Comparison of ENCODE assay signal across 16 cellular contexts in genomic region chr1:55724551-55725325, GRCh38.
DNase-seq lines count a peak whose midpoint lies in the region; ATAC-seq and TF ChIP-seq lines count a peak whose summit lies in the region.
"Had no signal": no experiment of that assay in that cellular context is flagged by ENCODE, and none has a peak within 500 bp of the region (broad histone marks: within the 10 kb centered on the region; RNA-seq: fewer than 3 reads in every experiment).

No MANE protein-coding gene starts in this region.

- intact Hi-C loops in PC-3 (cut with micrococcal nuclease) = loop anchor here (2.0 kb wide), 2 partner anchors 40 to 56 kb away; no protein-coding TSS in a partner anchor
- intact Hi-C loops in aorta (cut with DNase I) = no loop called here

- H3K4me1 ChIP-seq in PC-3 (ENCODE audit: insufficient read depth, low read length) (peaks cover 42% of the 10 kb centered on the region), aorta (ENCODE audit: control insufficient read depth in 1 of 2, insufficient read depth in 2 of 2, low read length in 2 of 2) (peaks cover 0 to 3% of the 10 kb centered on the region in 2 donors)

- no peak overlapping the region for H2AFZ ChIP-seq in PC-3 (ENCODE audit: low read length)

- H3K9me3 ChIP-seq in PC-3 (ENCODE audit: low read length) (no peaks in the 10 kb centered on the region), aorta (ENCODE audit: control insufficient read depth, low read length) (no peaks in the 10 kb centered on the region)

- no peak for TF ChIP-seq CTCF in PC-3 (conservative IDR thresholded peaks at IDR 0.05; ENCODE audit: low read depth, low read length)
- TF ChIP-seq CTCF in epithelial cell of esophagus (IDR thresholded peaks at IDR 0.05; ENCODE audit: insufficient read depth, low read depth, low read length, missing control alignments) = no peak
- no peak for TF ChIP-seq CTCF in GM10248 (IDR thresholded peaks at IDR 0.05; ENCODE audit: control extremely low read depth, extremely low read depth, low read depth, missing control alignments)

- no TSS peak for BruUV-seq in PC-3 (replicated peaks; lab: Mats Ljungman, UMichigan)

- POLR2A ChIA-PET in PC-3 (lab: Charles Lee; ENCODE audit: unreplicated experiment) (no interaction called here), GM10248 (lab: Yijun Ruan, JAX) (no interaction called here)

- H3K79me2 ChIP-seq in PC-3 (ENCODE audit: low read length) = no peaks in the 10 kb centered on the region

- no peaks in the 10 kb centered on the region for H3K36me3 ChIP-seq in PC-3 (ENCODE audit: low read depth, low read length)
- no peaks in the 10 kb centered on the region for H3K36me3 ChIP-seq in aorta (ENCODE audit: control insufficient read depth in 1 of 2, insufficient read depth in 2 of 2, low read length in 1 of 2)

- H3K4me3 ChIP-seq in PC-3 (ENCODE audit: low read length) (peak overlapping the region; percentile 5; the same call in 1 of the 2 replicates), epithelial cell of esophagus (ENCODE audit: low read length) (no peak overlapping the region), aorta (ENCODE audit: low read length in 2 of 2) (no peak overlapping the region)
- H3K4me3 ChIP-seq: lung had no signal

- CTCF ChIA-PET in PC-3 (lab: Charles Lee) (no interaction called here), GM10248 (lab: Yijun Ruan, JAX) (interaction anchor here (1.1 kb wide), 1 partner anchor 21 kb away, joined by 3 read pairs; no protein-coding TSS in a partner anchor)

- peaks cover under 1% of the 10 kb centered on the region for H3F3A ChIP-seq in PC-3 (ENCODE audit: low read length, unreplicated experiment)

- ATAC-seq in PC-3 (no peak), aorta (ENCODE audit: low FRiP score) (no peak)
- ATAC-seq: activated CD4-positive, alpha-beta T cell treated with anti-CD3 and anti-CD28 coated beads for 36 hours had no signal

- peak overlapping the region; percentile 89 for H3K27ac ChIP-seq in PC-3 (ENCODE audit: low read length)
- H3K27ac ChIP-seq in aorta (ENCODE audit: low read depth in 1 of 2, low read length in 2 of 2) = no peak overlapping the region

- 94 to 97% methylated on average over 7 of the region's 7 CpGs for WGBS in aorta, 2 donors

- H3K9me2 ChIP-seq in PC-3 (replicated peaks; ENCODE audit: low read length) = no peaks in the 10 kb centered on the region

- no peaks in the 10 kb centered on the region for H3K27me3 ChIP-seq in PC-3 (ENCODE audit: low read length)
- H3K27me3 ChIP-seq in aorta (ENCODE audit: control insufficient read depth in 1 of 2, insufficient read depth in 2 of 2, low read length in 1 of 2) = no peaks in the 10 kb centered on the region

- H3K9ac ChIP-seq in PC-3 (ENCODE audit: low read length) = peak overlapping the region; percentile 25; the same call in 1 of the 2 replicates

- H4K20me1 ChIP-seq in PC-3 (ENCODE audit: low read length) = no peaks in the 10 kb centered on the region

- H3K4me2 ChIP-seq in PC-3 (ENCODE audit: low read length) = peak overlapping the region; percentile 58

- peak; percentile 87 for DNase-seq in ELR (ENCODE audit: low read depth)
- DNase-seq in PC-3 = peak; percentile 51
- DNase-seq in epithelial cell of esophagus (ENCODE audit: low read depth) = peak; percentile 24
- peak; percentile 33 for DNase-seq in renal cortical epithelial cell (ENCODE audit: low read depth)
- DNase-seq in KG1 (lab: John Stamatoyannopoulos, UW) = no peak
- no peak for DNase-seq in GM10248 (ENCODE audit: extremely low spot score)
- no peak for DNase-seq in NCI-H69 (lab: John Stamatoyannopoulos, UW)
- DNase-seq in aorta = no peak
- DNase-seq: activated CD4-positive, alpha-beta T cell treated with anti-CD3 and anti-CD28 coated beads for 36 hours; anterior cingulate cortex; GF-D8; MV-4-11; OCI-M1; small intestine; T-helper 2 cell had no signal

Comparison
In these comparisons a context has a peak if more than half of its experiments do, and no peak if none do; other contexts are left out.
1. DNase-seq: peak in ELR (single experiment), PC-3 (single experiment), epithelial cell of esophagus (single experiment) and renal cortical epithelial cell (single experiment); none in KG1 (single experiment), GM10248 (single experiment), NCI-H69 (single experiment) and aorta (0 of 2).